In the genomic region with DNA sequence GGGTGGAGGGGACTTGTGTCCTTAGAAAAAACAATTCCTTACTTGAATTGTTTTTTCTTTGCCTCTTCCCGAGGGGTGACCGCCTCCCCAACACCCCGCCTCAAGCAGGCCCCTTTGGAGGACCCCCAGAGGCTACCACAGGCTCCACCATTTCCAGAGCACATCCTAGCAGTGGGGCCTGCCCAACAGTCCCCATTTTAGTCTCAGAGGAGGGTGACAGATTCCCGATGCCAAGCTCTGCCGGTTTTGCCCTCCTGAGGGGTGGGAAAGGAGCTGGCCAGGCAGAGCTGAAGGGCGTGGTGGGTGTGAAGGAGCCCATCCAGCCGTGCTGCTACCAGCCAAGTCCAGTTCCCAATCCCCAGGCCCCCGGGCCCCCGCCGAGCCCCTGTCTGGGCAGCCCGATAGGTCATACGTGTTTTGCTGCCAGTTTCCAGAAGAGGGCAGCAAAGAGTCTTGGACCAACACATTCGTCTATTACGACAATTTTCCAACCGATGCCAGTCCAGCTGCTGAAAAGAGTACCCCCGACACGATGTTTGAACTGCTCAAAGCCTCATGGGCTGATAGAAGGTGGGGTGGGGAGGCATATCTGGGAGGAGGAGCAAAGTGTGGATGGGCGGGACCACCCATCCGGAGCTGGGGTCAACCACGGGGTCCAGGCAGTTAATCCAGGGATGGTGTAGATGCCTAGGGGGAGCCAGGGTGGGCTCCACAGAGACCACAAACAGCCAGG, we compare ENCODE assay signal across 8 cellular contexts. TPM values are rescaled to one million over a fixed set of nuclear protein-coding genes. Genes with fewer than 3 reads are reported as not detected.
A peak's percentile ranks its signal among the peaks of the same experiment; 100 is the strongest.
DNase-seq lines count a peak whose midpoint lies in the region; ATAC-seq and TF ChIP-seq lines count a peak whose summit lies in the region.

No MANE protein-coding gene starts in this region.

- intact Hi-C loops in activated naive CD4-positive, alpha-beta T cell treated with anti-CD3 and anti-CD28 coated beads for 36 hours (cut with micrococcal nuclease), result loop anchor here (5.0 kb wide), 3 partner anchors 65 to 170 kb away; a partner anchor contains a TSS
- intact Hi-C loops in head of caudate nucleus (cut with DNase I), result no loop called here

- CTCF ChIA-PET in activated naive CD4-positive, alpha-beta T cell treated with anti-CD3 and anti-CD28 coated beads for 36 hours (lab: Charles Lee), result interaction anchor here (0.6 to 2.7 kb wide), 16 partner anchors 10 to 758 kb away, joined by 3 to 11 read pairs (median 3); a partner anchor contains a TSS

- peak; percentile 72 for TF ChIP-seq CTCF in progenitor cell of endocrine pancreas (IDR thresholded peaks at IDR 0.05; ENCODE audit: unreplicated experiment)

- no peaks in the 10 kb centered on the region for H3K27me3 Mint-ChIP-seq in activated naive CD4-positive, alpha-beta T cell treated with anti-CD3 and anti-CD28 coated beads for 36 hours (ENCODE audit: low read depth)
- no peaks in the 10 kb centered on the region for H3K27me3 Mint-ChIP-seq in progenitor cell of endocrine pancreas

- DNase-seq in EH (ENCODE audit: low read depth) (peak; percentile 74), NCI-H1048 (lab: John Stamatoyannopoulos, UW) (peak; percentile 28), SK-MEL-5 (ENCODE audit: low read depth, low spot score) (peak; percentile 93), head of caudate nucleus (peak in 36 of 42 donors; percentile 44 to 85 (median 66)), progenitor cell of endocrine pancreas (ENCODE audit: low spot score, unreplicated experiment) (peak; percentile 61), NCI-H128 (lab: John Stamatoyannopoulos, UW; ENCODE audit: unreplicated experiment) (no peak)
- DNase-seq in activated naive CD4-positive, alpha-beta T cell treated with anti-CD3 and anti-CD28 coated beads for 36 hours, result peak; percentile 76

- peaks cover 3% of the 10 kb centered on the region for H3K4me1 Mint-ChIP-seq in activated naive CD4-positive, alpha-beta T cell treated with anti-CD3 and anti-CD28 coated beads for 36 hours (ENCODE audit: low read depth)
- H3K4me1 Mint-ChIP-seq in progenitor cell of endocrine pancreas (ENCODE audit: low read depth), result no peaks in the 10 kb centered on the region

- H3K4me3 Mint-ChIP-seq in activated naive CD4-positive, alpha-beta T cell treated with anti-CD3 and anti-CD28 coated beads for 36 hours, result no peak overlapping the region
- no peak overlapping the region for H3K4me3 Mint-ChIP-seq in progenitor cell of endocrine pancreas (ENCODE audit: low read depth)

- in situ Hi-C loops in SK-MEL-5 (cut with HindIII; ENCODE audit: low pct_unique_long_range_greater_than_20kb, low sequenced_read_pairs), result no loop called here

- no peak for ATAC-seq in HG02938 (IDR thresholded peaks at IDR 0.05; ENCODE audit: unreplicated experiment)

- H3K9me3 Mint-ChIP-seq in activated naive CD4-positive, alpha-beta T cell treated with anti-CD3 and anti-CD28 coated beads for 36 hours, result no peaks in the 10 kb centered on the region
- no peaks in the 10 kb centered on the region for H3K9me3 Mint-ChIP-seq in progenitor cell of endocrine pancreas (ENCODE audit: low read depth)

- H3K27ac Mint-ChIP-seq in activated naive CD4-positive, alpha-beta T cell treated with anti-CD3 and anti-CD28 coated beads for 36 hours, result no peak overlapping the region
- H3K27ac Mint-ChIP-seq in progenitor cell of endocrine pancreas, result peak overlapping the region; percentile 59

- no peaks in the 10 kb centered on the region for H3K36me3 Mint-ChIP-seq in activated naive CD4-positive, alpha-beta T cell treated with anti-CD3 and anti-CD28 coated beads for 36 hours (ENCODE audit: low read depth)
- H3K36me3 Mint-ChIP-seq in progenitor cell of endocrine pancreas (ENCODE audit: insufficient read depth), result peaks cover 2% of the 10 kb centered on the region

RNA-seq across cellular contexts. Expression of a gene that starts 18.8 kb away (rescaled TPM):
- 88.7 and 97.7 TPM in 2 replicates for total RNA-seq in SK-MEL-5 (2014; rRNA removed; shearing (Covaris generic))
- 242 and 314 TPM in 2 replicates for polyA plus RNA-seq in SK-MEL-5 (2015; cell fraction: cytosol; rRNA removed)
- 487 and 533 TPM in 2 replicates for polyA plus RNA-seq in SK-MEL-5 (2015; cell fraction: nucleus; rRNA removed)
- total RNA-seq in activated naive CD4-positive, alpha-beta T cell treated with anti-CD3 and anti-CD28 coated beads for 36 hours, result 10 to 100 TPM; 32.1 to 33.2 TPM
- total RNA-seq in progenitor cell of endocrine pancreas, result 37.9 and 41.1 TPM in 2 replicates

RNA-seq across cellular contexts. Expression of a gene that starts 46.1 kb away (rescaled TPM):
- 9.0 and 12.9 TPM in 2 replicates for total RNA-seq in SK-MEL-5 (2014; rRNA removed; shearing (Covaris generic))
- 9.8 and 17.5 TPM in 2 replicates for polyA plus RNA-seq in SK-MEL-5 (2015; cell fraction: cytosol; rRNA removed)
- 69.5 and 75.4 TPM in 2 replicates for polyA plus RNA-seq in SK-MEL-5 (2015; cell fraction: nucleus; rRNA removed)
- under 1 TPM in 1 of 2 experiments, not detected in 1; 0.32 TPM for total RNA-seq in activated naive CD4-positive, alpha-beta T cell treated with anti-CD3 and anti-CD28 coated beads for 36 hours
- total RNA-seq in progenitor cell of endocrine pancreas, result 26.9 and 28.0 TPM in 2 replicates

RNA-seq across cellular contexts. Expression of a gene that starts 46.9 kb away (rescaled TPM):
- 1,021 and 1,023 TPM in 2 replicates for total RNA-seq in SK-MEL-5 (2014; rRNA removed; shearing (Covaris generic))
- polyA plus RNA-seq in SK-MEL-5 (2015; cell fraction: cytosol; rRNA removed), result 967 and 1,143 TPM in 2 replicates
- polyA plus RNA-seq in SK-MEL-5 (2015; cell fraction: nucleus; rRNA removed), result 973 and 1,036 TPM in 2 replicates
- total RNA-seq in activated naive CD4-positive, alpha-beta T cell treated with anti-CD3 and anti-CD28 coated beads for 36 hours, result 10 to 100 TPM; 17.0 to 19.0 TPM
- total RNA-seq in progenitor cell of endocrine pancreas, result 85.1 and 87.9 TPM in 2 replicates

Comparison
In these comparisons a context has a peak if more than half of its experiments do, and no peak if none do; other contexts are left out.
1. RNA of a gene that starts 46.9 kb away (total RNA-seq): 1,021 to 1,023 TPM in SK-MEL-5; 85.1 to 87.9 TPM in progenitor cell of endocrine pancreas and 17.0 to 19.0 TPM in activated naive CD4-positive, alpha-beta T cell treated with anti-CD3 and anti-CD28 coated beads for 36 hours; every median in the first group is over 10 times any median in the second.